ENCODE assay signal across 28 cellular contexts in genomic region chrX:18934708-18935107, GRCh38.
"Had no signal": no experiment of that assay in that cellular context is flagged by ENCODE, and none has a peak within 500 bp of the region (broad histone marks: within the 10 kb centered on the region; RNA-seq: fewer than 3 reads in every experiment).

No MANE protein-coding gene starts in this region.

- H3K27me3 Mint-ChIP-seq: stimulated activated memory B cell treated with anti-CD40 and anti-IgM and Interleukin-4, amounts not matched to agents 10 μg/mL and 1 μg/mL and 100 μg/mL, for 72 hours; stimulated activated naive B cell treated with anti-CD40 and anti-IgM and Interleukin-4, amounts not matched to agents 10 μg/mL and 1 μg/mL and 100 μg/mL, for 72 hours; stimulated activated naive CD8-positive, alpha-beta T cell treated with anti-CD3 and anti-CD28 coated beads, Interleukin-15, amount 100 ng/mL, for 72 hours; stimulated activated naive CD8-positive, alpha-beta T cell treated with anti-CD3 and anti-CD28 coated beads, Interleukin-15, Interleukin-2, amounts not matched to agents 100 ng/mL and 50 ng/mL, for 24 hours; type B pancreatic cell had no signal

- H3K4me1 Mint-ChIP-seq: stimulated activated effector memory CD8-positive, alpha-beta T cell treated with anti-CD3 and anti-CD28 coated beads, Interleukin-12 subunit alpha, Interleukin-12 subunit beta, amount 100 ng/mL, for 72 hours; stimulated activated memory B cell treated with anti-CD40 and anti-IgM and Interleukin-4, amounts not matched to agents 10 μg/mL and 1 μg/mL and 100 μg/mL, for 72 hours; stimulated activated naive B cell treated with anti-CD40 and anti-IgM and Interleukin-4, amounts not matched to agents 10 μg/mL and 1 μg/mL and 100 μg/mL, for 72 hours; stimulated activated naive CD8-positive, alpha-beta T cell treated with anti-CD3 and anti-CD28 coated beads, Interleukin-15, amount 100 ng/mL, for 72 hours had no signal

- H3K9me3 ChIP-seq: stomach, suprapubic skin, testis, thoracic aorta, thyroid gland, tibial artery, tibial nerve, transverse colon, upper lobe of left lung, upper lobe of right lung, uterus, vagina had no signal

- H3K36me3 ChIP-seq: thoracic aorta, thyroid gland, transverse colon, upper lobe of right lung, uterus, vagina had no signal

- H3K9me3 Mint-ChIP-seq: stimulated activated effector memory CD8-positive, alpha-beta T cell treated with anti-CD3 and anti-CD28 coated beads, Interleukin-12 subunit alpha, Interleukin-12 subunit beta, amount 100 ng/mL, for 72 hours; stimulated activated memory B cell treated with anti-CD40 and anti-IgM and Interleukin-4, amounts not matched to agents 10 μg/mL and 1 μg/mL and 100 μg/mL, for 72 hours; stimulated activated naive B cell treated with anti-CD40 and anti-IgM and Interleukin-4, amounts not matched to agents 10 μg/mL and 1 μg/mL and 100 μg/mL, for 72 hours; stimulated activated naive CD8-positive, alpha-beta T cell treated with anti-CD3 and anti-CD28 coated beads, Interleukin-15, amount 100 ng/mL, for 72 hours; stimulated activated naive CD8-positive, alpha-beta T cell treated with anti-CD3 and anti-CD28 coated beads, Interleukin-15, Interleukin-2, amounts not matched to agents 100 ng/mL and 50 ng/mL, for 24 hours; type B pancreatic cell had no signal

- H3K4me3 Mint-ChIP-seq: stimulated activated effector memory CD8-positive, alpha-beta T cell treated with anti-CD3 and anti-CD28 coated beads, Interleukin-12 subunit alpha, Interleukin-12 subunit beta, amount 100 ng/mL, for 72 hours; stimulated activated memory B cell treated with anti-CD40 and anti-IgM and Interleukin-4, amounts not matched to agents 10 μg/mL and 1 μg/mL and 100 μg/mL, for 72 hours; stimulated activated naive B cell treated with anti-CD40 and anti-IgM and Interleukin-4, amounts not matched to agents 10 μg/mL and 1 μg/mL and 100 μg/mL, for 72 hours; stimulated activated naive CD8-positive, alpha-beta T cell treated with anti-CD3 and anti-CD28 coated beads, Interleukin-15, amount 100 ng/mL, for 72 hours; stimulated activated naive CD8-positive, alpha-beta T cell treated with anti-CD3 and anti-CD28 coated beads, Interleukin-15, Interleukin-2, amounts not matched to agents 100 ng/mL and 50 ng/mL, for 24 hours; type B pancreatic cell had no signal

- FAIRE-seq: urothelium cell line had no signal

- H3K27ac ChIP-seq: stomach, suprapubic skin, testis, thoracic aorta, thyroid gland, tibial artery, tibial nerve, transverse colon, upper lobe of left lung, upper lobe of right lung, uterus, vagina had no signal

- DNase-seq: stimulated activated CD4-positive, alpha-beta T cell treated with anti-CD3 and anti-CD28 coated beads, Interleukin-2, amount 100 ng/mL, for 48 hours; stimulated activated CD4-positive, alpha-beta T cell treated with anti-CD3 and anti-CD28 coated beads, Interleukin-4, amount 100 ng/mL, for 1 hour; stimulated activated CD4-positive, alpha-beta T cell treated with anti-CD3 and anti-CD28 coated beads, Interleukin-4, amount 100 ng/mL, for 24 hours; stimulated activated CD4-positive, alpha-beta T cell treated with anti-CD3 and anti-CD28 coated beads, Interleukin-4, amount 100 ng/mL, for 4 hours; stimulated activated CD8-positive, alpha-beta memory T cell treated with anti-CD3 and anti-CD28 coated beads, Interleukin-4, amount 100 ng/mL, for 48 hours; stimulated activated naive B cell treated with anti-CD40 and anti-IgM and Interleukin-4, amounts not matched to agents 10 μg/mL and 1 μg/mL and 100 μg/mL, for 72 hours; stimulated activated naive CD4-positive, alpha-beta T cell; stimulated activated naive CD4-positive, alpha-beta T cell treated with Interleukin-2 at 50 U/mL for 16 hours; stimulated activated naive CD8-positive, alpha-beta T cell treated with anti-CD3 and anti-CD28 coated beads, Interleukin-15, amount 100 ng/mL, for 72 hours; stomach; substantia nigra; testis; thyroid gland; tibial artery; transverse colon; trophoblast cell; upper lobe of left lung; upper lobe of right lung; uterus had no signal

- H3K4me3 ChIP-seq: stomach, suprapubic skin, testis, thoracic aorta, thyroid gland, tibial artery, tibial nerve, transverse colon, upper lobe of left lung, upper lobe of right lung, uterus, vagina had no signal

- H3K27ac Mint-ChIP-seq: stimulated activated effector memory CD8-positive, alpha-beta T cell treated with anti-CD3 and anti-CD28 coated beads, Interleukin-12 subunit alpha, Interleukin-12 subunit beta, amount 100 ng/mL, for 72 hours; stimulated activated memory B cell treated with anti-CD40 and anti-IgM and Interleukin-4, amounts not matched to agents 10 μg/mL and 1 μg/mL and 100 μg/mL, for 72 hours; stimulated activated naive B cell treated with anti-CD40 and anti-IgM and Interleukin-4, amounts not matched to agents 10 μg/mL and 1 μg/mL and 100 μg/mL, for 72 hours; stimulated activated naive CD8-positive, alpha-beta T cell treated with anti-CD3 and anti-CD28 coated beads, Interleukin-15, Interleukin-2, amounts not matched to agents 100 ng/mL and 50 ng/mL, for 24 hours; type B pancreatic cell had no signal

- H3K4me1 ChIP-seq: stomach, suprapubic skin, testis, thyroid gland, tibial artery, tibial nerve, transverse colon, upper lobe of left lung, upper lobe of right lung, uterus, vagina had no signal

- H3K27me3 ChIP-seq: stomach, suprapubic skin, testis, thyroid gland, tibial artery, tibial nerve, transverse colon, upper lobe of left lung, upper lobe of right lung, uterus, vagina had no signal

- ATAC-seq: stimulated activated effector memory CD8-positive, alpha-beta T cell treated with anti-CD3 and anti-CD28 coated beads, Interleukin-12 subunit alpha, Interleukin-12 subunit beta, amount 100 ng/mL, for 72 hours; stimulated activated memory B cell treated with anti-CD40 and anti-IgM and Interleukin-4, amounts not matched to agents 10 μg/mL and 1 μg/mL and 100 μg/mL, for 72 hours; stimulated activated naive B cell treated with anti-CD40 and anti-IgM and Interleukin-4, amounts not matched to agents 10 μg/mL and 1 μg/mL and 100 μg/mL, for 72 hours; stimulated activated naive CD8-positive, alpha-beta T cell treated with anti-CD3 and anti-CD28 coated beads, Interleukin-15, amount 100 ng/mL, for 72 hours; upper lobe of right lung had no signal
